ENCODE assay signal across 12 cellular contexts in genomic region chr19:45814851-45815481, GRCh38. TPM values are rescaled to one million over a fixed set of nuclear protein-coding genes. Genes with fewer than 3 reads are reported as not detected.
DNase-seq lines count a peak whose midpoint lies in the region; ATAC-seq and TF ChIP-seq lines count a peak whose summit lies in the region.
"Had no signal": no experiment of that assay in that cellular context is flagged by ENCODE, and none has a peak within 500 bp of the region (broad histone marks: within the 10 kb centered on the region; RNA-seq: fewer than 3 reads in every experiment).

RSPH6A (minus strand) TSS chr19:45815308; CDS start chr19:45815176, 132 bp downstream.

- H3K9me3 ChIP-seq in HUES64 (ENCODE audit: insufficient read depth, low read depth, low read length) (no peaks in the 10 kb centered on the region), gastrocnemius medialis (no peaks in the 10 kb centered on the region), SK-N-SH (no peaks in the 10 kb centered on the region)

- H3K27ac ChIP-seq in HUES64 (ENCODE audit: low read depth, low read length) = peak within 1 kb of the TSS; percentile 93
- H3K27ac ChIP-seq in gastrocnemius medialis = no peak within 1 kb of the TSS
- H3K27ac ChIP-seq in SK-N-SH (ENCODE audit: low read depth in 2 of 2, low read length in 1 of 2) = no peak within 1 kb of the TSS

- H3K9ac ChIP-seq in HUES64 (ENCODE audit: low read depth, low read length) = peak within 1 kb of the TSS; percentile 80
- H3K9ac ChIP-seq in SK-N-SH = no peak within 1 kb of the TSS

- DNase-seq in islet precursor cell (peak; percentile 63), gastrocnemius medialis (no peak), CD1c-positive myeloid dendritic cell (ENCODE audit: extremely low spot score) (no peak), erythroblast (lab: John Stamatoyannopoulos, UW) (no peak), SK-N-SH (no peak)
- DNase-seq: activated gamma-delta T cell treated with Interleukin-2 at 50 U/mL for 16 hours, NCI-H2107, RPMI8226 had no signal

- peak within 1 kb of the TSS; percentile 50 to 87 (median 73) for H3K4me3 Mint-ChIP-seq in brain

- no peaks in the 10 kb centered on the region for H3K79me2 ChIP-seq in SK-N-SH (ENCODE audit: insufficient read depth)

- H3K9me2 ChIP-seq in SK-N-SH = no peaks in the 10 kb centered on the region

- H3K27me3 ChIP-seq in HUES64 (ENCODE audit: insufficient read depth, low read length) (no peaks in the 10 kb centered on the region), gastrocnemius medialis (peaks cover 0 to 11% (median 5%) of the 10 kb centered on the region in 3 donors), SK-N-SH (ENCODE audit: insufficient read depth) (no peaks in the 10 kb centered on the region)

- no peaks in the 10 kb centered on the region for H3K36me3 Mint-ChIP-seq in brain

- TF ChIP-seq POLR2A in gastrocnemius medialis (IDR thresholded peaks at IDR 0.05) (no peak), erythroblast (IDR thresholded peaks at IDR 0.05; ENCODE audit: low read length) (no peak)

- H3K4me1 Mint-ChIP-seq in brain = peaks cover 9% of the 10 kb centered on the region

- H2AFZ ChIP-seq in SK-N-SH (ENCODE audit: low read depth) = no peak within 1 kb of the TSS

- peaks cover 4% of the 10 kb centered on the region for H3K36me3 ChIP-seq in HUES64 (ENCODE audit: insufficient read depth, low read length)
- no peaks in the 10 kb centered on the region for H3K36me3 ChIP-seq in gastrocnemius medialis
- peaks cover 6% of the 10 kb centered on the region in 2 experiments for H3K36me3 ChIP-seq in SK-N-SH (replicated peaks in 1 of 2; ENCODE audit: control insufficient read depth in 1 of 2, insufficient read depth in 2 of 2, low read length in 1 of 2)

- TF ChIP-seq CTCF in brain (conservative IDR thresholded peaks at IDR 0.05) (no peak), gastrocnemius medialis (IDR thresholded peaks at IDR 0.05 in 4 of 5, conservative IDR thresholded peaks at IDR 0.05 in 1 of 5) (no peak), SK-N-SH (IDR thresholded peaks at IDR 0.05) (no peak)

- no peaks in the 10 kb centered on the region for H3K27me3 Mint-ChIP-seq in brain

- intact Hi-C loops in gastrocnemius medialis (cut with DNase I; ENCODE audit: low total_unique reads) = loop anchor here (5.0 kb wide), 1 partner anchor 202 kb away; no protein-coding TSS in a partner anchor

- in situ Hi-C loops in gastrocnemius medialis (cut with MboI; ENCODE audit: low sequenced_read_pairs in 4 of 4) = no loop called here

- TF ChIP-seq RAD21 in SK-N-SH (IDR thresholded peaks at IDR 0.05; ENCODE audit: low read length) = no peak

- POLR2A ChIA-PET in SK-N-SH (lab: Yijun Ruan, JAX) = no interaction called here

- H3K9me3 Mint-ChIP-seq in brain = no peaks in the 10 kb centered on the region

- 13% methylated on average over 40 of the region's 40 CpGs for WGBS in HUES64
- WGBS in SK-N-SH (ENCODE audit: low lambda C conversion rate) = 96% methylated on average over 15 of the region's 40 CpGs

- ATAC-seq in gastrocnemius medialis (no peak), GM21526 (IDR thresholded peaks at IDR 0.05; ENCODE audit: low FRiP score, unreplicated experiment) (no peak)

- H3F3A ChIP-seq in SK-N-SH (replicated peaks; ENCODE audit: insufficient read depth) = peaks cover 9% of the 10 kb centered on the region

- TF ChIP-seq EP300 in SK-N-SH (IDR thresholded peaks at IDR 0.05; ENCODE audit: borderline replicate concordance in 1 of 2, low read depth in 1 of 2, low read length in 1 of 2) = no peak

- H3K4me1 ChIP-seq in HUES64 (ENCODE audit: insufficient read depth, low read length) = peaks cover 17% of the 10 kb centered on the region
- H3K4me1 ChIP-seq in gastrocnemius medialis = peaks cover 0 to 3% of the 10 kb centered on the region in 2 donors
- H3K4me1 ChIP-seq in SK-N-SH (ENCODE audit: control insufficient read depth in 1 of 2, insufficient read depth in 2 of 2, low read depth in 1 of 2, low read length in 1 of 2) = peaks cover 4 to 9% of the 10 kb centered on the region in 2 experiments; a peak in 1 of 4 replicates

- H4K20me1 ChIP-seq in SK-N-SH (ENCODE audit: insufficient read depth) = no peaks in the 10 kb centered on the region

- H3K4me3 ChIP-seq in HUES64 (ENCODE audit: low read length) (peak within 1 kb of the TSS; percentile 68), gastrocnemius medialis (peak within 1 kb of the TSS; percentile 21 to 44 (median 25)), SK-N-SH (ENCODE audit: low read depth in 2 of 2, low read length in 1 of 2) (peak within 1 kb of the TSS in 1 of 2 experiments; percentile 1; a peak in 1 of 4 replicates)

- H3K4me2 ChIP-seq in SK-N-SH = no peak within 1 kb of the TSS

- peak within 1 kb of the TSS in 3 of 5 experiments; percentile 19 to 85 (median 79) for H3K27ac Mint-ChIP-seq in brain

- CTCF ChIA-PET in SK-N-SH (lab: Yijun Ruan, JAX) = interaction anchor here (1.1 to 10.4 kb wide), 4 partner anchors 13 to 69 kb away, joined by 6 to 137 read pairs (median 84); partner anchors contain the start of gene IRF2BP1

TF ChIP-seq in SK-N-SH, 30 proteins besides CTCF, POLR2A, EP300 and RAD21 (continues in another document):
- no peak for TF ChIP-seq RFX5 (IDR thresholded peaks at IDR 0.05; ENCODE audit: low read length)
- TF ChIP-seq IRF3 (IDR thresholded peaks at IDR 0.05; ENCODE audit: low read depth, low read length) = no peak
- TF ChIP-seq YY1 (IDR thresholded peaks at IDR 0.05; ENCODE audit: low read depth) = no peak
- no peak for TF ChIP-seq FOXM1 (IDR thresholded peaks at IDR 0.05; ENCODE audit: low read depth)
- TF ChIP-seq FOXJ3 (CRISPR knock-in tag; IDR thresholded peaks at IDR 0.05) = no peak
- TF ChIP-seq SIN3A (IDR thresholded peaks at IDR 0.05; ENCODE audit: borderline replicate concordance, low read depth, low read length) = no peak
- no peak for TF ChIP-seq TAF1 (IDR thresholded peaks at IDR 0.05; ENCODE audit: borderline replicate concordance, low read depth, low read length)
- no peak for TF ChIP-seq USF2 (IDR thresholded peaks at IDR 0.05; ENCODE audit: borderline replicate concordance, low read depth, low read length)
- TF ChIP-seq, protein P1, sequence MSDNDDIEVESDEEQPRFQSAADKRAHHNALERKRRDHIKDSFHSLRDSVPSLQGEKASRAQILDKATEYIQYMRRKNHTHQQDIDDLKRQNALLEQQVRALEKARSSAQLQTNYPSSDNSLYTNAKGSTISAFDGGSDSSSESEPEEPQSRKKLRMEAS (IDR thresholded peaks at IDR 0.05; ENCODE audit: low read depth) = no peak
- no peak for TF ChIP-seq POLR2AphosphoS5 (IDR thresholded peaks at IDR 0.05; ENCODE audit: low read depth, low read length)
- no peak for TF ChIP-seq ZBTB33 (IDR thresholded peaks at IDR 0.05; ENCODE audit: borderline replicate concordance, low read depth)
- TF ChIP-seq, protein P2, sequence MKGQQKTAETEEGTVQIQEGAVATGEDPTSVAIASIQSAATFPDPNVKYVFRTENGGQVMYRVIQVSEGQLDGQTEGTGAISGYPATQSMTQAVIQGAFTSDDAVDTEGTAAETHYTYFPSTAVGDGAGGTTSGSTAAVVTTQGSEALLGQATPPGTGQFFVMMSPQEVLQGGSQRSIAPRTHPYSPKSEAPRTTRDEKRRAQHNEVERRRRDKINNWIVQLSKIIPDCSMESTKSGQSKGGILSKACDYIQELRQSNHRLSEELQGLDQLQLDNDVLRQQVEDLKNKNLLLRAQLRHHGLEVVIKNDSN (IDR thresholded peaks at IDR 0.05; ENCODE audit: borderline replicate concordance, low read depth) = no peak

RNA-seq across cellular contexts. Expression of gene RSPH6A, which starts in this region (rescaled TPM):
- not detected for polyA plus RNA-seq in HUES64 (2013, experiment 1 of 2)
- polyA plus RNA-seq in HUES64 (2013, experiment 2 of 2) = not detected
- polyA plus RNA-seq in brain (ENCODE audit: insufficient read depth, low read depth, low replicate concordance) = not detected
- total RNA-seq in gastrocnemius medialis = not detected
- 0.02 TPM in 1 of 2 replicates, not detected in the other for polyA plus RNA-seq in SK-N-SH (2012; rRNA removed)
- 0.01 TPM in 1 of 2 replicates, not detected in the other for polyA plus RNA-seq in SK-N-SH (2012; cell fraction: cytosol; rRNA removed)
- polyA plus RNA-seq in SK-N-SH (2012; cell fraction: nucleus; rRNA removed) = 0.04 and 0.05 TPM in 2 replicates
- total RNA-seq: kidney epithelial cell had no signal
